30 cellular contexts compared by ENCODE assay signal in the genomic region with DNA sequence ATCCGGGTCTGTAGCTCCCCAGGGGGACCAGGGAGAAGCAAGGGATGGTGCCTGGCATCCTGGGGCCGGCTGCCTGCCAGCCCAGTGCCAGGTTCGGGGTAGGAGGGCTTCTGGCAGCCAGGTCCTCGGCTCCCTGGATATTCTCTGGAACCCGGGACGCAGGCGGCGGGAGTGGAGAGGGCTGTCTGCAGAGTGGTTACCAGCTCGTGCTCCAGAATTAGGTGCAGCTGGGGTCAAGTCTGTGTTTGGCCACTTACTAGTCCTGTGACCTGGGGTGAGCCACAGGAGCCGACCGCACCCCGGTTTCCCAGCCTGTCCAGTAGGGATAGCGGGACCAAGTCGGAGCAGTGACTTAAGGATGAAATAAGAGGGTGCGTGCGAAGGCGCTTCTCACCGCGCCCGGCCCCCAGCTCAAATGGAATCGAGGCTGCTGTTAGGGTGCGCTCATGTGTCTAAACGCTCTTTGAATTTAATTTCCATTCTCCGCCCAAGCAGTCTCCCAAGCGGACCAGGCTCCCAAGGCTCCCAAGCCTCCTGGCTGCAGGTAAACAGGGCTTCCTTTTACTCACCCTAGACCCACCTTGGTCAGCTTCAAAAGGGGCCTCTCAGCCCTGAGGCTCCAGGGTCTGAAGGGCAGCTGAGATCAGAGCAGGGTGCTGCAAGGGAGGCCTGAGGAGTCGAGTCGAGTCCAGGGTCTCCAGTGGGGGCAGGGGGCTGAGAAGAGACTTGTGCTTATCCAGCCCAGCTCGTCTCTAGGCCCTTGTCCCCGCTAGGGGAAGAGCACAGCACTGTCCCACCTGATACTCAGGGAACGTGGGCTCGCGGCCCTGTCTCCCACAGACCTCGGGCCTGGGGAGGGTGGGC.
"Had no signal": no experiment of that assay in that cellular context is flagged by ENCODE, and none has a peak within 500 bp of the region (broad histone marks: within the 10 kb centered on the region; RNA-seq: fewer than 3 reads in every experiment).

No MANE protein-coding gene starts in this region.

- DNase-seq: activated CD4-positive, alpha-beta T cell treated with anti-CD3 and anti-CD28 coated beads for 48 hours; activated CD4-positive, alpha-beta T cell treated with anti-CD3 and anti-CD28 coated beads, Interleukin-2, amount 50 U/mL, for 48 hours; activated CD8-positive, alpha-beta memory T cell treated with anti-CD3 and anti-CD28 coated beads, Interleukin-2, amount 50 U/mL, for 4 hours; activated gamma-delta T cell; activated naive CD4-positive, alpha-beta T cell treated with anti-CD3 and anti-CD28 coated beads, Interleukin-2, amount 10 ng/mL, durations not matched to agents 7 days and 5 days; activated naive CD8-positive, alpha-beta T cell treated with anti-CD3 and anti-CD28 coated beads, Interleukin-2, amount 10 ng/mL, durations not matched to agents 7 days and 5 days; activated T-cell treated with anti-CD3 and anti-CD28 coated beads, Interleukin-2, amount 50 U/mL, for 1 hour; brain microvascular endothelial cell; caudate nucleus; foreskin fibroblast; kidney glomerular epithelial cell; midbrain; small intestine; stimulated activated CD4-positive, alpha-beta T cell treated with anti-CD3 and anti-CD28 coated beads, Interleukin-1b, Interleukin-23, amount 100 ng/mL, for 48 hours; stimulated activated CD4-positive, alpha-beta T cell treated with anti-CD3 and anti-CD28 coated beads, Interleukin-4, amount 100 ng/mL, for 4 hours; stimulated activated CD8-positive, alpha-beta memory T cell treated with anti-CD3 and anti-CD28 coated beads, Interleukin-4, amount 100 ng/mL, for 48 hours; stimulated activated naive CD8-positive, alpha-beta T cell treated with anti-CD3 and anti-CD28 coated beads, Interleukin-15, amount 100 ng/mL, for 72 hours; substantia nigra; T-helper 1 cell; uterus had no signal

- H3K36me3 Mint-ChIP-seq: activated naive CD4-positive, alpha-beta T cell treated with anti-CD3 and anti-CD28 coated beads, Interleukin-2, amount 10 ng/mL, durations not matched to agents 7 days and 5 days; activated naive CD8-positive, alpha-beta T cell treated with anti-CD3 and anti-CD28 coated beads, Interleukin-2, amount 10 ng/mL, durations not matched to agents 7 days and 5 days; memory B cell; naive thymus-derived CD8-positive, alpha-beta T cell; stimulated activated memory B cell treated with anti-CD40 and anti-IgM and Interleukin-4, amounts not matched to agents 10 μg/mL and 1 μg/mL and 100 μg/mL, for 72 hours; type B pancreatic cell had no signal

- ATAC-seq: activated CD4-positive, CD25-positive, alpha-beta regulatory T cell treated with anti-CD3 and anti-CD28 coated beads, Interleukin-2, amount 50 U/mL, for 24 hours; heart left ventricle; naive thymus-derived CD8-positive, alpha-beta T cell; sciatic nerve; stimulated activated memory B cell treated with anti-CD40 and anti-IgM and Interleukin-4, amounts not matched to agents 10 μg/mL and 1 μg/mL and 100 μg/mL, for 72 hours; stimulated activated naive CD8-positive, alpha-beta T cell treated with anti-CD3 and anti-CD28 coated beads, Interleukin-15, amount 100 ng/mL, for 72 hours had no signal

- H3K27me3 Mint-ChIP-seq: activated naive CD4-positive, alpha-beta T cell treated with anti-CD3 and anti-CD28 coated beads, Interleukin-2, amount 10 ng/mL, durations not matched to agents 7 days and 5 days; activated naive CD8-positive, alpha-beta T cell treated with anti-CD3 and anti-CD28 coated beads, Interleukin-2, amount 10 ng/mL, durations not matched to agents 7 days and 5 days; naive thymus-derived CD8-positive, alpha-beta T cell; stimulated activated naive CD8-positive, alpha-beta T cell treated with anti-CD3 and anti-CD28 coated beads, Interleukin-15, amount 100 ng/mL, for 72 hours had no signal

- H3K4me2 ChIP-seq: neural progenitor cell had no signal

- H3K4me1 Mint-ChIP-seq: stimulated activated naive CD8-positive, alpha-beta T cell treated with anti-CD3 and anti-CD28 coated beads, Interleukin-15, amount 100 ng/mL, for 72 hours had no signal

- H3K27ac Mint-ChIP-seq: activated naive CD4-positive, alpha-beta T cell treated with anti-CD3 and anti-CD28 coated beads, Interleukin-2, amount 10 ng/mL, durations not matched to agents 7 days and 5 days; activated naive CD8-positive, alpha-beta T cell treated with anti-CD3 and anti-CD28 coated beads, Interleukin-2, amount 10 ng/mL, durations not matched to agents 7 days and 5 days; activated T-helper 1 cell treated with anti-CD3 and anti-CD28 coated beads, Interleukin-12 subunit alpha, Interleukin-12 subunit beta, Interleukin-2, Interleukin-4 antibody, amounts not matched to agents 30 ng/mL and 10 ng/mL and 1 ng/mL, durations not matched to agents 14 hours and 24 hours and 36 hours; memory B cell; naive thymus-derived CD8-positive, alpha-beta T cell; neural progenitor cell; stimulated activated memory B cell treated with anti-CD40 and anti-IgM and Interleukin-4, amounts not matched to agents 10 μg/mL and 1 μg/mL and 100 μg/mL, for 72 hours; type B pancreatic cell had no signal

- H3K9me3 Mint-ChIP-seq: activated T-helper 1 cell treated with anti-CD3 and anti-CD28 coated beads, Interleukin-12 subunit alpha, Interleukin-12 subunit beta, Interleukin-2, Interleukin-4 antibody, amounts not matched to agents 30 ng/mL and 10 ng/mL and 1 ng/mL, durations not matched to agents 14 hours and 24 hours and 36 hours; memory B cell; stimulated activated memory B cell treated with anti-CD40 and anti-IgM and Interleukin-4, amounts not matched to agents 10 μg/mL and 1 μg/mL and 100 μg/mL, for 72 hours; stimulated activated naive CD8-positive, alpha-beta T cell treated with anti-CD3 and anti-CD28 coated beads, Interleukin-15, amount 100 ng/mL, for 72 hours; type B pancreatic cell had no signal

- H2AFZ ChIP-seq: neural progenitor cell had no signal

- H3K27me3 ChIP-seq: brain microvascular endothelial cell, heart left ventricle, neural progenitor cell, uterus had no signal

- H3K4me1 ChIP-seq: heart left ventricle, neural progenitor cell, uterus had no signal

- H3K9me3 ChIP-seq: heart left ventricle, uterus had no signal

- H3K4me3 ChIP-seq: heart left ventricle, neural progenitor cell, uterus had no signal

- H3K36me3 ChIP-seq: brain microvascular endothelial cell, heart left ventricle, neural progenitor cell, uterus had no signal

- H3K27ac ChIP-seq: brain microvascular endothelial cell, heart left ventricle, neural progenitor cell, uterus, VCaP had no signal

- H3K4me3 Mint-ChIP-seq: activated naive CD4-positive, alpha-beta T cell treated with anti-CD3 and anti-CD28 coated beads, Interleukin-2, amount 10 ng/mL, durations not matched to agents 7 days and 5 days; activated naive CD8-positive, alpha-beta T cell treated with anti-CD3 and anti-CD28 coated beads, Interleukin-2, amount 10 ng/mL, durations not matched to agents 7 days and 5 days; activated T-helper 1 cell treated with anti-CD3 and anti-CD28 coated beads, Interleukin-12 subunit alpha, Interleukin-12 subunit beta, Interleukin-2, Interleukin-4 antibody, amounts not matched to agents 30 ng/mL and 10 ng/mL and 1 ng/mL, durations not matched to agents 14 hours and 24 hours and 36 hours; memory B cell; naive thymus-derived CD8-positive, alpha-beta T cell; neural progenitor cell; stimulated activated memory B cell treated with anti-CD40 and anti-IgM and Interleukin-4, amounts not matched to agents 10 μg/mL and 1 μg/mL and 100 μg/mL, for 72 hours; stimulated activated naive CD8-positive, alpha-beta T cell treated with anti-CD3 and anti-CD28 coated beads, Interleukin-15, amount 100 ng/mL, for 72 hours; type B pancreatic cell had no signal
